ENCODE assay signal across 11 cellular contexts in genomic region chr12:123065666-123066457, GRCh38.
DNase-seq lines count a peak whose midpoint lies in the region; ATAC-seq and TF ChIP-seq lines count a peak whose summit lies in the region.
"Had no signal": no experiment of that assay in that cellular context is flagged by ENCODE, and none has a peak within 500 bp of the region (broad histone marks: within the 10 kb centered on the region; RNA-seq: fewer than 3 reads in every experiment).

No MANE protein-coding gene starts in this region.

- ATAC-seq in GM19324 (IDR thresholded peaks at IDR 0.05; ENCODE audit: low FRiP score, unreplicated experiment) = no peak

- H3K36me3 ChIP-seq in neural progenitor cell = no peaks in the 10 kb centered on the region

- DNase-seq in CD14-positive monocyte (ENCODE audit: low spot score) = no peak
- DNase-seq in neural progenitor cell (ENCODE audit: low spot score) = no peak
- DNase-seq in foreskin fibroblast = no peak
- no peak for DNase-seq in NCI-H1105 treated with DMSO at 0.1 percent for 48 hours (lab: John Stamatoyannopoulos, UW)
- DNase-seq in erythroblast (lab: John Stamatoyannopoulos, UW) = no peak
- DNase-seq: activated CD4-positive, alpha-beta memory T cell treated with anti-CD3 and anti-CD28 coated beads for 36 hours; aorta had no signal

- H3K9me3 Mint-ChIP-seq in CD14-positive monocyte (peaks cover 0 to 2% (median 0%) of the 10 kb centered on the region in 7 donors), IgD-negative memory B cell (no peaks in the 10 kb centered on the region), neural progenitor cell (no peaks in the 10 kb centered on the region)
- H3K9me3 Mint-ChIP-seq: activated CD4-positive, alpha-beta memory T cell treated with anti-CD3 and anti-CD28 coated beads for 36 hours had no signal

- no peak overlapping the region for H3K4me3 Mint-ChIP-seq in CD14-positive monocyte
- H3K4me3 Mint-ChIP-seq in IgD-negative memory B cell = peak overlapping the region in 1 of 4 donors; percentile 70
- H3K4me3 Mint-ChIP-seq in neural progenitor cell = no peak overlapping the region
- H3K4me3 Mint-ChIP-seq: activated CD4-positive, alpha-beta memory T cell treated with anti-CD3 and anti-CD28 coated beads for 36 hours had no signal

- intact Hi-C loops in CD14-positive monocyte (cut with micrococcal nuclease) = no loop called here

- no peak overlapping the region for H3K4me2 ChIP-seq in neural progenitor cell

- H3K36me3 Mint-ChIP-seq in CD14-positive monocyte (peaks cover 0 to 2% of the 10 kb centered on the region in 2 donors), IgD-negative memory B cell (no peaks in the 10 kb centered on the region), neural progenitor cell (no peaks in the 10 kb centered on the region)
- H3K36me3 Mint-ChIP-seq: activated CD4-positive, alpha-beta memory T cell treated with anti-CD3 and anti-CD28 coated beads for 36 hours had no signal

- H3K27ac ChIP-seq in cingulate gyrus (ENCODE audit: low read depth, low read length) = peak overlapping the region; percentile 97
- H3K27ac ChIP-seq in neural progenitor cell = no peak overlapping the region
- H3K27ac ChIP-seq: C4-2B had no signal

- no peak overlapping the region for H3K4me3 ChIP-seq in neural progenitor cell
- H3K4me3 ChIP-seq in foreskin fibroblast (ENCODE audit: low read depth in 1 of 2, low read length in 2 of 2) = no peak overlapping the region

- H4K20me1 ChIP-seq in neural progenitor cell (ENCODE audit: low read depth) = no peaks in the 10 kb centered on the region

- H3K27me3 ChIP-seq in neural progenitor cell = no peaks in the 10 kb centered on the region

- no peaks in the 10 kb centered on the region for H3F3A ChIP-seq in neural progenitor cell (ENCODE audit: low read depth)

- peaks cover 0 to 1% (median 0%) of the 10 kb centered on the region in 3 donors for H3K27me3 Mint-ChIP-seq in CD14-positive monocyte (ENCODE audit: low read depth in 3 of 3)
- no peaks in the 10 kb centered on the region for H3K27me3 Mint-ChIP-seq in IgD-negative memory B cell
- peaks cover 2% of the 10 kb centered on the region for H3K27me3 Mint-ChIP-seq in neural progenitor cell (ENCODE audit: insufficient read depth, low read depth)
- H3K27me3 Mint-ChIP-seq: activated CD4-positive, alpha-beta memory T cell treated with anti-CD3 and anti-CD28 coated beads for 36 hours had no signal

- no peaks in the 10 kb centered on the region for H3K79me2 ChIP-seq in neural progenitor cell (ENCODE audit: low read depth)

- TF ChIP-seq POLR2A in erythroblast (IDR thresholded peaks at IDR 0.05; ENCODE audit: low read length) = no peak

- H3K9me3 ChIP-seq in neural progenitor cell (ENCODE audit: low read depth) = no peaks in the 10 kb centered on the region

- no peaks in the 10 kb centered on the region for H3K4me1 ChIP-seq in neural progenitor cell

- H2AFZ ChIP-seq in neural progenitor cell (replicated peaks) = no peak overlapping the region

- H3K27ac Mint-ChIP-seq in CD14-positive monocyte (peak overlapping the region in 4 of 7 donors; percentile 31 to 83 (median 50)), IgD-negative memory B cell (peak overlapping the region in 2 of 3 donors; percentile 16 to 82), neural progenitor cell (peak overlapping the region; percentile 78)
- H3K27ac Mint-ChIP-seq: activated CD4-positive, alpha-beta memory T cell treated with anti-CD3 and anti-CD28 coated beads for 36 hours had no signal

- TF ChIP-seq CTCF in CD14-positive monocyte (IDR thresholded peaks at IDR 0.05) (no peak), neural progenitor cell (IDR thresholded peaks at IDR 0.05) (no peak), foreskin fibroblast (IDR thresholded peaks at IDR 0.05; ENCODE audit: low read depth, low read length) (no peak)

- H3K4me1 Mint-ChIP-seq in CD14-positive monocyte = peaks cover 59% of the 10 kb centered on the region
- H3K4me1 Mint-ChIP-seq in IgD-negative memory B cell = peaks cover 2 to 25% (median 6%) of the 10 kb centered on the region in 3 donors
- H3K4me1 Mint-ChIP-seq in neural progenitor cell = peaks cover 10% of the 10 kb centered on the region

- no peak overlapping the region for H3K9ac ChIP-seq in neural progenitor cell
